1 cellular context compared by ENCODE assay signal in genomic region chr21:26965567-26966359, GRCh38.
A peak's percentile ranks its signal among the peaks of the same experiment; 100 is the strongest.
TF ChIP-seq lines count a peak whose summit lies in the region.

No MANE protein-coding gene starts in this region.

TF ChIP-seq in WTC11, 78 proteins besides CTCF, POLR2A, EP300 and RAD21 (continued from another document):
- peak; percentile 64; the same call in 1 of the 2 replicates for TF ChIP-seq CREM (CRISPR knock-in tag; IDR thresholded peaks at IDR 0.05)
- peak; percentile 80 for TF ChIP-seq JUN (CRISPR knock-in tag; IDR thresholded peaks at IDR 0.05)
- no peak for TF ChIP-seq AR (CRISPR knock-in tag; IDR thresholded peaks at IDR 0.05)
- TF ChIP-seq TEAD4 (CRISPR knock-in tag; IDR thresholded peaks at IDR 0.05) = peak; percentile 40; the same call in 1 of the 2 replicates
- TF ChIP-seq SMAD4 (CRISPR knock-in tag; IDR thresholded peaks at IDR 0.05) = no peak; the same call in 1 of the 2 replicates
- no peak for TF ChIP-seq EMX1 (CRISPR knock-in tag; IDR thresholded peaks at IDR 0.05)
- no peak for TF ChIP-seq STAT6 (CRISPR knock-in tag; conservative IDR thresholded peaks at IDR 0.05; ENCODE audit: low read depth)
- peak; percentile 90 for TF ChIP-seq ZNF232 (CRISPR knock-in tag; IDR thresholded peaks at IDR 0.05)
- no peak for TF ChIP-seq ZNF416 (CRISPR knock-in tag; IDR thresholded peaks at IDR 0.05)
- TF ChIP-seq SP1 (CRISPR knock-in tag; conservative IDR thresholded peaks at IDR 0.05) = no peak; the same call in 1 of the 2 replicates
- TF ChIP-seq ATF3 (CRISPR knock-in tag; conservative IDR thresholded peaks at IDR 0.05) = no peak
- peak; percentile 89; the same call in 1 of the 2 replicates for TF ChIP-seq ZNF281 (CRISPR knock-in tag; IDR thresholded peaks at IDR 0.05)
- peak; percentile 53; the same call in 1 of the 2 replicates for TF ChIP-seq ETV6 (CRISPR knock-in tag; IDR thresholded peaks at IDR 0.05)
- no peak for TF ChIP-seq ZNF263 (CRISPR knock-in tag; IDR thresholded peaks at IDR 0.05; ENCODE audit: low read depth)
- TF ChIP-seq HMGA2 (CRISPR knock-in tag; IDR thresholded peaks at IDR 0.05) = no peak
- TF ChIP-seq E2F1 (CRISPR knock-in tag; IDR thresholded peaks at IDR 0.05) = peak; percentile 88; the same call in 1 of the 2 replicates
- TF ChIP-seq ATF6 (CRISPR knock-in tag; IDR thresholded peaks at IDR 0.05) = 0 out of 2 replicates have a peak, but pooled peaks have one; percentile 69
- 0 out of 2 replicates have a peak, but pooled peaks have one; percentile 24 for TF ChIP-seq NR1H2 (CRISPR knock-in tag; IDR thresholded peaks at IDR 0.05)
- peak; percentile 85; the same call in 1 of the 2 replicates for TF ChIP-seq KAT7 (CRISPR knock-in tag; IDR thresholded peaks at IDR 0.05; ENCODE audit: borderline replicate concordance)
- no peak for TF ChIP-seq NFATC4 (CRISPR knock-in tag; IDR thresholded peaks at IDR 0.05)
- no peak for TF ChIP-seq ZSCAN18 (CRISPR knock-in tag; IDR thresholded peaks at IDR 0.05)
- peak; percentile 97 for TF ChIP-seq FOXP4 (CRISPR knock-in tag; IDR thresholded peaks at IDR 0.05)
- TF ChIP-seq ARID4B (CRISPR knock-in tag; IDR thresholded peaks at IDR 0.05; ENCODE audit: borderline replicate concordance) = peak; percentile 95
- 0 out of 2 replicates have a peak, but pooled peaks have one; percentile 6 for TF ChIP-seq ELF4 (CRISPR knock-in tag; IDR thresholded peaks at IDR 0.05; ENCODE audit: low read depth)
- peak; percentile 57; the same call in 1 of the 2 replicates for TF ChIP-seq SMAD3 (CRISPR knock-in tag; IDR thresholded peaks at IDR 0.05; ENCODE audit: borderline replicate concordance)
- no peak for TF ChIP-seq NR3C1 (CRISPR knock-in tag; conservative IDR thresholded peaks at IDR 0.05; ENCODE audit: low read depth)
- TF ChIP-seq HMGXB4 (CRISPR knock-in tag; IDR thresholded peaks at IDR 0.05) = peak; percentile 80
- TF ChIP-seq ZBTB21 (CRISPR knock-in tag; IDR thresholded peaks at IDR 0.05; ENCODE audit: borderline replicate concordance) = peak; percentile 84
- TF ChIP-seq ZNF219 (CRISPR knock-in tag; IDR thresholded peaks at IDR 0.05; ENCODE audit: borderline replicate concordance) = peak; percentile 85; the same call in 1 of the 2 replicates
- no peak for TF ChIP-seq ZNF671 (CRISPR knock-in tag; IDR thresholded peaks at IDR 0.05)
